ENCODE assay signal across 9 cellular contexts in the genomic region with DNA sequence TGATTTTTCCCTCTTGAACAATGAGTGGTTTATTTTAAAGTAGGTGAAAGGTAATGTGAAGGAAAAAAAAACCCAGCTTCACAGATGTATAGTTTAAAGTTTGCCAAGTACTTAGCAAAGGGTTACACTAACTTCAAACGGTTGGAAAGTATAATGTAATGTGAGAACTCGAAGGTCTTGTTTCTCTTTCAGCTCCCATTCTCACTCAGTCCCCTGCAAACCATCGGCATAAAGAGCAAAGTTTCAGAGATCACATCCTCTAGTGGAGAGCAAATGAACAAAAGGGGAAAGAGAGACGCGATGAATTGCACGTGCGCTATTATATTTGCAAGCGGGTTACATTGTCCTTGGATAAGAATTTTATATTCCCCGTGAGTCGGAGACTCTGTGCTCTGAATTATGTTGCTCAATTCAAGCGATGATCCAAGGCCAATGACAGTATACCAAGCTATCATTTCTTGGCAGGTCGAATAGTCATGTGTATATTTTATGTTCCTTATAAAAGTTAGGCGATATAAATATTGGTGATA. TPM values are rescaled to one million over a fixed set of nuclear protein-coding genes. Genes with fewer than 3 reads are reported as not detected.
DNase-seq lines count a peak whose midpoint lies in the region; ATAC-seq and TF ChIP-seq lines count a peak whose summit lies in the region.
"Had no signal": no experiment of that assay in that cellular context is flagged by ENCODE, and none has a peak within 500 bp of the region (broad histone marks: within the 10 kb centered on the region; RNA-seq: fewer than 3 reads in every experiment).

No MANE protein-coding gene starts in this region.

- H3K36me3 Mint-ChIP-seq in activated CD4-positive, alpha-beta T cell treated with anti-CD3 and anti-CD28 coated beads, Interleukin-2, amount 10 ng/mL, durations not matched to agents 24 days and 14 days (ENCODE audit: low read depth) = no peaks in the 10 kb centered on the region
- no peaks in the 10 kb centered on the region for H3K36me3 Mint-ChIP-seq in stimulated activated naive B cell treated with anti-CD40 and anti-IgM and Interleukin-4, amounts not matched to agents 10 μg/mL and 1 μg/mL and 100 μg/mL, for 72 hours
- H3K36me3 Mint-ChIP-seq in activated CD4-positive, alpha-beta memory T cell treated with anti-CD3 and anti-CD28 coated beads for 36 hours = no peaks in the 10 kb centered on the region

- H4K20me1 ChIP-seq in OCI-LY7 (ENCODE audit: insufficient read depth, low read length) = no peaks in the 10 kb centered on the region

- ATAC-seq in HG02798 (IDR thresholded peaks at IDR 0.05; ENCODE audit: poor library complexity, unreplicated experiment) = peak; percentile 85
- peak; percentile 70 to 74 for ATAC-seq in stimulated activated naive B cell treated with anti-CD40 and anti-IgM and Interleukin-4, amounts not matched to agents 10 μg/mL and 1 μg/mL and 100 μg/mL, for 72 hours (replicated peaks)

- H3K9me3 Mint-ChIP-seq in activated CD4-positive, alpha-beta T cell treated with anti-CD3 and anti-CD28 coated beads, Interleukin-2, amount 10 ng/mL, durations not matched to agents 24 days and 14 days = no peaks in the 10 kb centered on the region
- H3K9me3 Mint-ChIP-seq in stimulated activated naive B cell treated with anti-CD40 and anti-IgM and Interleukin-4, amounts not matched to agents 10 μg/mL and 1 μg/mL and 100 μg/mL, for 72 hours = no peaks in the 10 kb centered on the region
- no peaks in the 10 kb centered on the region for H3K9me3 Mint-ChIP-seq in activated CD4-positive, alpha-beta memory T cell treated with anti-CD3 and anti-CD28 coated beads for 36 hours

- H3K79me2 ChIP-seq in OCI-LY7 (ENCODE audit: insufficient read depth, low read depth, low read length) = no peaks in the 10 kb centered on the region

- peaks cover 8% of the 10 kb centered on the region for H3K4me1 Mint-ChIP-seq in activated CD4-positive, alpha-beta T cell treated with anti-CD3 and anti-CD28 coated beads, Interleukin-2, amount 10 ng/mL, durations not matched to agents 24 days and 14 days
- H3K4me1 Mint-ChIP-seq in stimulated activated naive B cell treated with anti-CD40 and anti-IgM and Interleukin-4, amounts not matched to agents 10 μg/mL and 1 μg/mL and 100 μg/mL, for 72 hours = peaks cover 6 to 7% of the 10 kb centered on the region in 2 donors
- H3K4me1 Mint-ChIP-seq in activated CD4-positive, alpha-beta memory T cell treated with anti-CD3 and anti-CD28 coated beads for 36 hours (ENCODE audit: low read depth) = peaks cover 10% of the 10 kb centered on the region

- peaks cover 9% of the 10 kb centered on the region for H3K27me3 Mint-ChIP-seq in activated CD4-positive, alpha-beta T cell treated with anti-CD3 and anti-CD28 coated beads, Interleukin-2, amount 10 ng/mL, durations not matched to agents 24 days and 14 days
- peaks cover 20 to 41% of the 10 kb centered on the region in 2 donors for H3K27me3 Mint-ChIP-seq in stimulated activated naive B cell treated with anti-CD40 and anti-IgM and Interleukin-4, amounts not matched to agents 10 μg/mL and 1 μg/mL and 100 μg/mL, for 72 hours
- peaks cover 17% of the 10 kb centered on the region for H3K27me3 Mint-ChIP-seq in activated CD4-positive, alpha-beta memory T cell treated with anti-CD3 and anti-CD28 coated beads for 36 hours

- H3K9me3 ChIP-seq in OCI-LY7 (ENCODE audit: low read length) = no peaks in the 10 kb centered on the region
- no peaks in the 10 kb centered on the region for H3K9me3 ChIP-seq in cardiac muscle cell (ENCODE audit: low read depth)

- H3K4me3 ChIP-seq in OCI-LY7 (ENCODE audit: low read depth, low read length, poor library complexity, severe bottlenecking) (no peak overlapping the region), cardiac muscle cell (no peak overlapping the region)

- H3K27ac ChIP-seq in OCI-LY7 (ENCODE audit: low read depth, low read length, poor library complexity, severe bottlenecking) (no peak overlapping the region), cardiac muscle cell (peak overlapping the region; percentile 64)

- no peaks in the 10 kb centered on the region for H3K9me2 ChIP-seq in OCI-LY7 (ENCODE audit: insufficient read depth, low read length)

- POLR2A ChIA-PET in OCI-LY7 (lab: Charles Lee) = interaction anchor here (0.8 to 1.4 kb wide), 4 partner anchors 10 to 279 kb away, joined by 3 to 9 read pairs (median 5); no protein-coding TSS in a partner anchor
- POLR2A ChIA-PET in activated CD4-positive, alpha-beta memory T cell treated with anti-CD3 and anti-CD28 coated beads for 36 hours (lab: Charles Lee) = interaction anchor here (1.1 kb wide), 1 partner anchor 16 kb away, joined by 5 read pairs; no protein-coding TSS in a partner anchor

- H3K27me3 ChIP-seq in cardiac muscle cell = no peaks in the 10 kb centered on the region

- H3K4me2 ChIP-seq in OCI-LY7 (ENCODE audit: low read length) = peak overlapping the region; percentile 2; the same call in 1 of the 2 replicates

- no peaks in the 10 kb centered on the region for H3K36me3 ChIP-seq in OCI-LY7 (ENCODE audit: insufficient read depth, low read length)
- no peaks in the 10 kb centered on the region for H3K36me3 ChIP-seq in cardiac muscle cell

- intact Hi-C loops in activated CD4-positive, alpha-beta T cell treated with anti-CD3 and anti-CD28 coated beads, Interleukin-2, amount 10 ng/mL, durations not matched to agents 24 days and 14 days (cut with micrococcal nuclease) = loop anchor here (1.0 kb wide), 1 partner anchor 10 kb away; no protein-coding TSS in a partner anchor
- intact Hi-C loops in OCI-LY7 (cut with micrococcal nuclease; ENCODE audit: unreplicated experiment) = loop anchor here (10.0 kb wide), 1 partner anchor 365 kb away; a partner anchor contains a TSS
- intact Hi-C loops in activated CD4-positive, alpha-beta memory T cell treated with anti-CD3 and anti-CD28 coated beads for 36 hours (cut with micrococcal nuclease) = loop anchor here (1.0 to 5.0 kb wide), 2 partner anchors 11 to 283 kb away; no protein-coding TSS in a partner anchor

- H3K4me1 ChIP-seq in OCI-LY7 (ENCODE audit: insufficient read depth, low read length, poor library complexity, severe bottlenecking) (no peaks in the 10 kb centered on the region), cardiac muscle cell (ENCODE audit: low read depth) (peaks cover 48% of the 10 kb centered on the region)

- no TSS peak for BruUV-seq in OCI-LY7 (replicated peaks; lab: Mats Ljungman, UMichigan)

- peak overlapping the region; percentile 35; the same call in 1 of the 2 replicates for H2AFZ ChIP-seq in OCI-LY7 (ENCODE audit: low read length)

- peak overlapping the region; percentile 11 for H3K4me3 Mint-ChIP-seq in activated CD4-positive, alpha-beta T cell treated with anti-CD3 and anti-CD28 coated beads, Interleukin-2, amount 10 ng/mL, durations not matched to agents 24 days and 14 days
- H3K4me3 Mint-ChIP-seq in stimulated activated naive B cell treated with anti-CD40 and anti-IgM and Interleukin-4, amounts not matched to agents 10 μg/mL and 1 μg/mL and 100 μg/mL, for 72 hours = peak overlapping the region; percentile 19 to 32
- H3K4me3 Mint-ChIP-seq in activated CD4-positive, alpha-beta memory T cell treated with anti-CD3 and anti-CD28 coated beads for 36 hours = no peak overlapping the region

- TF ChIP-seq CTCF in OCI-LY7 (conservative IDR thresholded peaks at IDR 0.05; ENCODE audit: low read length) (no peak), cardiac muscle cell (IDR thresholded peaks at IDR 0.05; ENCODE audit: low read depth, low read length) (peak; percentile 36)

- H3K27ac Mint-ChIP-seq in activated CD4-positive, alpha-beta T cell treated with anti-CD3 and anti-CD28 coated beads, Interleukin-2, amount 10 ng/mL, durations not matched to agents 24 days and 14 days = no peak overlapping the region
- no peak overlapping the region for H3K27ac Mint-ChIP-seq in stimulated activated naive B cell treated with anti-CD40 and anti-IgM and Interleukin-4, amounts not matched to agents 10 μg/mL and 1 μg/mL and 100 μg/mL, for 72 hours
- H3K27ac Mint-ChIP-seq in activated CD4-positive, alpha-beta memory T cell treated with anti-CD3 and anti-CD28 coated beads for 36 hours = no peak overlapping the region

- CTCF ChIA-PET in OCI-LY7 (lab: Charles Lee; ENCODE audit: unreplicated experiment) = no interaction called here
- CTCF ChIA-PET in activated CD4-positive, alpha-beta memory T cell treated with anti-CD3 and anti-CD28 coated beads for 36 hours (lab: Charles Lee) = interaction anchor here (0.8 to 2.3 kb wide), 7 partner anchors 9 to 333 kb away, joined by 3 to 12 read pairs (median 5); no protein-coding TSS in a partner anchor

- DNase-seq in activated CD4-positive, alpha-beta T cell treated with anti-CD3 and anti-CD28 coated beads, Interleukin-2, amount 10 ng/mL, durations not matched to agents 24 days and 14 days = peak; percentile 69
- DNase-seq in activated CD4-positive, alpha-beta T cell treated with anti-CD3 and anti-CD28 coated beads for 1 hour = no peak
- DNase-seq in OCI-LY7 (ENCODE audit: low spot score) = no peak
- DNase-seq in cardiac muscle cell (ENCODE audit: low read depth in 1 of 2, low spot score in 1 of 2) = peak; percentile 48 to 75
- no peak for DNase-seq in stimulated activated naive B cell treated with anti-CD40 and anti-IgM and Interleukin-4, amounts not matched to agents 10 μg/mL and 1 μg/mL and 100 μg/mL, for 72 hours
- no peak for DNase-seq in cortex of kidney (lab: John Stamatoyannopoulos, UW)
- DNase-seq in activated CD4-positive, alpha-beta memory T cell treated with anti-CD3 and anti-CD28 coated beads for 36 hours = no peak
- DNase-seq: DND-41 had no signal

RNA-seq across cellular contexts. Expression of a gene that starts 37.6 kb away (rescaled TPM):
- 100 and 102 TPM in 2 replicates for total RNA-seq in activated CD4-positive, alpha-beta T cell treated with anti-CD3 and anti-CD28 coated beads, Interleukin-2, amount 10 ng/mL, durations not matched to agents 24 days and 14 days
- total RNA-seq in OCI-LY7 (2014; rRNA removed; shearing (Covaris generic)) = 23.0 and 27.2 TPM in 2 replicates
- total RNA-seq in OCI-LY7 (2022) = 66.9 and 69.2 TPM in 2 replicates
- 0.06 and 0.78 TPM in 2 replicates for total RNA-seq in cardiac muscle cell
- 0.92 TPM in 1 of 2 replicates, not detected in the other for polyA plus RNA-seq in cardiac muscle cell
- 100 to 1,000 TPM; 135 to 139 TPM for total RNA-seq in activated CD4-positive, alpha-beta memory T cell treated with anti-CD3 and anti-CD28 coated beads for 36 hours

Comparison
In these comparisons a context has a peak if more than half of its experiments do, and no peak if none do; other contexts are left out.
1. DNase-seq: peak in activated CD4-positive, alpha-beta T cell treated with anti-CD3 and anti-CD28 coated beads, Interleukin-2, amount 10 ng/mL, durations not matched to agents 24 days and 14 days (single experiment) and cardiac muscle cell (2 of 2); none in activated CD4-positive, alpha-beta T cell treated with anti-CD3 and anti-CD28 coated beads for 1 hour (single experiment), OCI-LY7 (single experiment), stimulated activated naive B cell treated with anti-CD40 and anti-IgM and Interleukin-4, amounts not matched to agents 10 μg/mL and 1 μg/mL and 100 μg/mL, for 72 hours (single experiment), cortex of kidney (single experiment) and activated CD4-positive, alpha-beta memory T cell treated with anti-CD3 and anti-CD28 coated beads for 36 hours (single experiment).
2. RNA of a gene that starts 37.6 kb away (total RNA-seq): 135 to 139 TPM in activated CD4-positive, alpha-beta memory T cell treated with anti-CD3 and anti-CD28 coated beads for 36 hours, 100 to 102 TPM in activated CD4-positive, alpha-beta T cell treated with anti-CD3 and anti-CD28 coated beads, Interleukin-2, amount 10 ng/mL, durations not matched to agents 24 days and 14 days and 23.0 to 69.2 TPM in OCI-LY7; 0.06 to 0.78 TPM in cardiac muscle cell; every median in the first group is over 10 times any median in the second.